Comparison of ENCODE assay signal across 17 cellular contexts in genomic region chr9:801399-802071, GRCh38. TPM values are rescaled to one million over a fixed set of nuclear protein-coding genes. Genes with fewer than 3 reads are reported as not detected.
A peak's percentile ranks its signal among the peaks of the same experiment; 100 is the strongest.
DNase-seq lines count a peak whose midpoint lies in the region; ATAC-seq, FAIRE-seq and TF ChIP-seq lines count a peak whose summit lies in the region.
"Had no signal": no experiment of that assay in that cellular context is flagged by ENCODE, and none has a peak within 500 bp of the region (broad histone marks: within the 10 kb centered on the region; RNA-seq: fewer than 3 reads in every experiment).

No MANE protein-coding gene starts in this region.

- H3F3A ChIP-seq in MM.1S (ENCODE audit: insufficient read depth, low read length) = no peaks in the 10 kb centered on the region

- H2AFZ ChIP-seq in endothelial cell of umbilical vein (ENCODE audit: low read depth, low read length) (peak overlapping the region; percentile 93), MM.1S (ENCODE audit: low read length) (no peak overlapping the region)

- intact Hi-C loops in endothelial cell of umbilical vein (cut with micrococcal nuclease) = loop anchor here (1.0 to 5.0 kb wide), 6 partner anchors 44 to 331 kb away; no protein-coding TSS in a partner anchor

- no peak overlapping the region for H2BK15ac ChIP-seq in mesendoderm (replicated peaks; ENCODE audit: low read depth)

- H3K9me1 ChIP-seq in endothelial cell of umbilical vein (replicated peaks; ENCODE audit: control insufficient read depth, extremely low read depth, insufficient read depth, low read length) = no peaks in the 10 kb centered on the region

- no CpG with 5 or more reads among the region's 11 CpGs for WGBS in mesendoderm (ENCODE audit: extremely low coverage, insufficient coverage, low lambda C conversion rate)

- no peaks in the 10 kb centered on the region for H3K9me3 ChIP-seq in endothelial cell of umbilical vein (replicated peaks; ENCODE audit: control insufficient read depth, insufficient read depth, low read length)
- H3K9me3 ChIP-seq in MM.1S (replicated peaks; ENCODE audit: insufficient read depth, low read length) = no peaks in the 10 kb centered on the region
- H3K9me3 ChIP-seq: vagina had no signal

- H3K9me3 Mint-ChIP-seq in stimulated activated memory B cell treated with anti-CD40 and anti-IgM and Interleukin-4, amounts not matched to agents 10 μg/mL and 1 μg/mL and 100 μg/mL, for 72 hours = no peaks in the 10 kb centered on the region
- H3K9me3 Mint-ChIP-seq: activated B cell treated with CpG ODN at 0.5 μM for 24 hours; effector memory CD8-positive, alpha-beta T cell; memory B cell had no signal

- H3K79me2 ChIP-seq in endothelial cell of umbilical vein (ENCODE audit: control insufficient read depth, insufficient read depth, low read length) = no peaks in the 10 kb centered on the region
- H3K79me2 ChIP-seq in mesendoderm (ENCODE audit: control insufficient read depth, insufficient read depth, low read length) = no peaks in the 10 kb centered on the region
- no peaks in the 10 kb centered on the region for H3K79me2 ChIP-seq in MM.1S (ENCODE audit: low read length)

- H3K4ac ChIP-seq in mesendoderm (ENCODE audit: low read depth, low read length) = no peak overlapping the region

- H4K5ac ChIP-seq in mesendoderm (ENCODE audit: low read length) = no peak overlapping the region

- POLR2A ChIA-PET in RWPE1 (lab: Yijun Ruan, JAX; ENCODE audit: low non-redundant PET) (no interaction called here), endothelial cell of umbilical vein (lab: Charles Lee) (no interaction called here)

- H3K27ac ChIP-seq in RWPE1 (peak overlapping the region; percentile 71), endothelial cell of umbilical vein (ENCODE audit: insufficient read depth, low read depth, low read length) (peak overlapping the region; percentile 85), mesendoderm (ENCODE audit: low read depth, low read length) (no peak overlapping the region), MM.1S (ENCODE audit: low read length) (no peak overlapping the region)
- H3K27ac ChIP-seq: vagina had no signal

- H3K9ac ChIP-seq in endothelial cell of umbilical vein (replicated peaks; ENCODE audit: extremely low read depth, insufficient read depth, low read length) (peak overlapping the region; percentile 78), mesendoderm (ENCODE audit: low read length) (no peak overlapping the region), MM.1S (ENCODE audit: low read length) (no peak overlapping the region)

- no peak overlapping the region for H2BK120ac ChIP-seq in mesendoderm (ENCODE audit: low read depth, low read length)

- dilution Hi-C loops in endothelial cell of umbilical vein (cut with MboI; ENCODE audit: extremely low pct_ligation_motif_present, low sequenced_read_pairs) = no loop called here

- no peak overlapping the region for H2BK5ac ChIP-seq in mesendoderm (ENCODE audit: low read length)

- H3K4me1 ChIP-seq in endothelial cell of umbilical vein (ENCODE audit: control insufficient read depth, extremely low read depth, insufficient read depth, low read length) (peaks cover 46% of the 10 kb centered on the region), mesendoderm (ENCODE audit: control insufficient read depth, low read depth, low read length) (no peaks in the 10 kb centered on the region), MM.1S (ENCODE audit: low read length) (no peaks in the 10 kb centered on the region)

- peak; percentile 97 for FAIRE-seq in endothelial cell of umbilical vein (lab: Jason Lieb, UNC)
- FAIRE-seq: GM12891 had no signal

- DNase-seq in AG10803 (ENCODE audit: low read depth) (peak; percentile 10), RWPE1 (ENCODE audit: low spot score) (peak; percentile 38), endothelial cell of umbilical vein (ENCODE audit: low read depth, low spot score) (peak; percentile 90), mesendoderm (peak; percentile 37), MM.1S (no peak), NCI-H1417 treated with DMSO at 0.1 percent for 48 hours (lab: John Stamatoyannopoulos, UW) (no peak)
- DNase-seq: activated B cell treated with CpG ODN at 0.5 μM for 24 hours; AML-193; DMS79 treated with DMSO at 0.1 percent for 48 hours; effector memory CD8-positive, alpha-beta T cell; occipital lobe; stimulated activated CD4-positive, alpha-beta T cell treated with anti-CD3 and anti-CD28 coated beads, Interleukin-1b, Interleukin-23, amount 100 ng/mL, for 48 hours had no signal

- H3K36me3 ChIP-seq in endothelial cell of umbilical vein (ENCODE audit: control insufficient read depth in 2 of 2, extremely low read depth in 1 of 2, insufficient read depth in 2 of 2, low read length in 2 of 2) (no peaks in the 10 kb centered on the region), mesendoderm (ENCODE audit: control insufficient read depth, insufficient read depth, low read length) (no peaks in the 10 kb centered on the region), MM.1S (replicated peaks; ENCODE audit: insufficient read depth, low read length) (no peaks in the 10 kb centered on the region)
- H3K36me3 ChIP-seq: vagina had no signal

- ATAC-seq in GM18870 (IDR thresholded peaks at IDR 0.05; ENCODE audit: unreplicated experiment) = no peak
- no peak for ATAC-seq in stimulated activated memory B cell treated with anti-CD40 and anti-IgM and Interleukin-4, amounts not matched to agents 10 μg/mL and 1 μg/mL and 100 μg/mL, for 72 hours
- ATAC-seq: effector memory CD8-positive, alpha-beta T cell had no signal

- H3K36me3 Mint-ChIP-seq in stimulated activated memory B cell treated with anti-CD40 and anti-IgM and Interleukin-4, amounts not matched to agents 10 μg/mL and 1 μg/mL and 100 μg/mL, for 72 hours = no peaks in the 10 kb centered on the region
- H3K36me3 Mint-ChIP-seq: memory B cell had no signal

- H3K4me3 ChIP-seq in AG10803 (ENCODE audit: low read length) (no peak overlapping the region), endothelial cell of umbilical vein (replicated peaks in 1 of 3; ENCODE audit: insufficient read depth in 1 of 3, low read depth in 1 of 3, low read length in 3 of 3) (peak overlapping the region in 2 of 3 experiments; percentile 7 to 47), mesendoderm (ENCODE audit: low read length) (no peak overlapping the region), MM.1S (ENCODE audit: low read length) (no peak overlapping the region)
- H3K4me3 ChIP-seq: vagina had no signal

- no peak overlapping the region for H3K27ac Mint-ChIP-seq in stimulated activated memory B cell treated with anti-CD40 and anti-IgM and Interleukin-4, amounts not matched to agents 10 μg/mL and 1 μg/mL and 100 μg/mL, for 72 hours
- H3K27ac Mint-ChIP-seq: activated B cell treated with CpG ODN at 0.5 μM for 24 hours; effector memory CD8-positive, alpha-beta T cell; memory B cell had no signal

- H3K79me1 ChIP-seq in mesendoderm (ENCODE audit: low read length) = no peaks in the 10 kb centered on the region

- H3K4me1 Mint-ChIP-seq in stimulated activated memory B cell treated with anti-CD40 and anti-IgM and Interleukin-4, amounts not matched to agents 10 μg/mL and 1 μg/mL and 100 μg/mL, for 72 hours = no peaks in the 10 kb centered on the region
- H3K4me1 Mint-ChIP-seq: activated B cell treated with CpG ODN at 0.5 μM for 24 hours, memory B cell had no signal

- H3K27me3 Mint-ChIP-seq in stimulated activated memory B cell treated with anti-CD40 and anti-IgM and Interleukin-4, amounts not matched to agents 10 μg/mL and 1 μg/mL and 100 μg/mL, for 72 hours = no peaks in the 10 kb centered on the region

- TF ChIP-seq CTCF in AG10803 (conservative IDR thresholded peaks at IDR 0.05; ENCODE audit: low read length) (no peak), RWPE1 (conservative IDR thresholded peaks at IDR 0.05; ENCODE audit: low read depth) (no peak), endothelial cell of umbilical vein (IDR thresholded peaks at IDR 0.05; ENCODE audit: extremely low read depth in 1 of 2, insufficient read depth in 1 of 2, low read depth in 1 of 2, low read length in 2 of 2) (no peak), MM.1S (IDR thresholded peaks at IDR 0.05; ENCODE audit: low read length) (no peak)

- no peak overlapping the region for H3K56ac ChIP-seq in mesendoderm (ENCODE audit: low read length)

- no peak overlapping the region for H4K8ac ChIP-seq in mesendoderm (ENCODE audit: low read depth, low read length)

- H3K4me2 ChIP-seq in endothelial cell of umbilical vein (ENCODE audit: insufficient read depth, low read length) = peak overlapping the region; percentile 70
- H3K4me2 ChIP-seq in mesendoderm (ENCODE audit: low read length) = no peak overlapping the region
- H3K4me2 ChIP-seq in MM.1S (ENCODE audit: low read depth, low read length) = no peak overlapping the region

- H3K27me3 ChIP-seq in endothelial cell of umbilical vein (ENCODE audit: control insufficient read depth in 2 of 2, insufficient read depth in 2 of 2, low read length in 2 of 2) (no peaks in the 10 kb centered on the region), mesendoderm (ENCODE audit: insufficient read depth, low read length, poor library complexity) (no peaks in the 10 kb centered on the region), MM.1S (replicated peaks; ENCODE audit: insufficient read depth, low read length) (no peaks in the 10 kb centered on the region)
- H3K27me3 ChIP-seq: vagina had no signal

- H3K18ac ChIP-seq in mesendoderm (ENCODE audit: low read length) = no peak overlapping the region

- H2AK5ac ChIP-seq in mesendoderm (ENCODE audit: low read length) = no peak overlapping the region

- H3K9me2 ChIP-seq in MM.1S (replicated peaks; ENCODE audit: insufficient read depth, low read length) = no peaks in the 10 kb centered on the region

- TF ChIP-seq POLR2A in endothelial cell of umbilical vein (IDR thresholded peaks at IDR 0.05; ENCODE audit: low read depth, low read length) = peak; percentile 3

- no peak overlapping the region for H3K23ac ChIP-seq in mesendoderm (ENCODE audit: low read length)

- no TSS peak for BruUV-seq in endothelial cell of umbilical vein (replicated peaks; lab: Mats Ljungman, UMichigan)

- H4K20me1 ChIP-seq in endothelial cell of umbilical vein (replicated peaks; ENCODE audit: control insufficient read depth, extremely low read depth, insufficient read depth, low read length) = no peaks in the 10 kb centered on the region
- H4K20me1 ChIP-seq in MM.1S (ENCODE audit: insufficient read depth, low read length) = no peaks in the 10 kb centered on the region

- CTCF ChIA-PET in RWPE1 (lab: Yijun Ruan, JAX) = interaction anchor here (0.6 kb wide), 1 partner anchor 37 kb away, joined by 3 read pairs; no protein-coding TSS in a partner anchor
- CTCF ChIA-PET in endothelial cell of umbilical vein (lab: Charles Lee) = interaction anchor here (1.1 to 2.0 kb wide), 7 partner anchors 9 to 208 kb away, joined by 3 to 10 read pairs (median 5); no protein-coding TSS in a partner anchor

- H3K4me3 Mint-ChIP-seq in stimulated activated memory B cell treated with anti-CD40 and anti-IgM and Interleukin-4, amounts not matched to agents 10 μg/mL and 1 μg/mL and 100 μg/mL, for 72 hours = no peak overlapping the region
- H3K4me3 Mint-ChIP-seq: activated B cell treated with CpG ODN at 0.5 μM for 24 hours; effector memory CD8-positive, alpha-beta T cell; memory B cell had no signal

RNA-seq across cellular contexts. Expression of gene DMRT1, which starts 40.0 kb away (rescaled TPM):
- 0.20 TPM in 1 of 2 replicates, not detected in the other for total RNA-seq in endothelial cell of umbilical vein
- polyA plus RNA-seq in endothelial cell of umbilical vein = 0.08 TPM in 1 of 2 replicates, not detected in the other
- polyA plus RNA-seq in endothelial cell of umbilical vein (2011; cell fraction: cytosol; rRNA removed) = 0.03 and 0.04 TPM in 2 replicates
- not detected in 2 replicates for polyA plus RNA-seq in endothelial cell of umbilical vein (2011; cell fraction: nucleus; rRNA removed)
- polyA plus RNA-seq in endothelial cell of umbilical vein (2012) = 0.09 and 0.19 TPM in 2 replicates
- 0.27 TPM in 1 of 2 replicates, not detected in the other for polyA minus RNA-seq in endothelial cell of umbilical vein
- polyA minus RNA-seq in endothelial cell of umbilical vein (2011; cell fraction: cytosol; rRNA and poly(A)+ RNA removed) = not detected
- not detected in 2 replicates for polyA minus RNA-seq in endothelial cell of umbilical vein (2011; cell fraction: nucleus; rRNA and poly(A)+ RNA removed)
- polyA plus RNA-seq in mesendoderm (2013, experiment 1 of 2) = 0.81 TPM
- 0.99 TPM for polyA plus RNA-seq in mesendoderm (2013, experiment 2 of 2)
- total RNA-seq: activated B cell treated with CpG ODN at 0.5 μM for 24 hours, vagina had no signal

Comparison
In these comparisons a context has a peak if more than half of its experiments do, and no peak if none do; other contexts are left out.
1. DNase-seq: peak in AG10803 (single experiment), RWPE1 (single experiment), endothelial cell of umbilical vein (single experiment) and mesendoderm (single experiment); none in MM.1S (single experiment) and NCI-H1417 treated with DMSO at 0.1 percent for 48 hours (single experiment).
2. H3K4me3 ChIP-seq: peak in endothelial cell of umbilical vein (2 of 3); none in AG10803 (single experiment), mesendoderm (single experiment) and MM.1S (single experiment).
3. H3K27ac ChIP-seq: peak in RWPE1 (single experiment) and endothelial cell of umbilical vein (single experiment); none in mesendoderm (single experiment) and MM.1S (single experiment).